ENCODE assay signal across 35 cellular contexts in the genomic region with DNA sequence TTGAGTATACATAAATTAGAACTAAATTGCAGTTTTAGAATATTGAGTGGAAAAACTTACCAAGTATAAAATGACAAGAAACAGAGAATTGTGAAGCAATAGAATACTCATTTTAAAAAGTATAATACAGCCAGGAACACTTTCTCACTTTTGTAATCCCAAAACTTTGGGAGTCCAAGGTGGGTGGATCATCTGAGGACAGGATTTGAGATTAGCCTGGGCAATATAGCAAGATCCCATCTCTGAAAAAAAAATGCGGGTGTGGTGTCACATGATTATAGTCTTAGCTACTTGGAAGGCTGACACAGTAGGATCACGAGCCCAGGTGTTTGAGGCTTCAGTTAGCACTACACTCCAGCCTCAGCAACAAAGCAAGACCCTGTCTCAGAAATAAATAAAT.
"Had no signal": no experiment of that assay in that cellular context is flagged by ENCODE, and none has a peak within 500 bp of the region (broad histone marks: within the 10 kb centered on the region; RNA-seq: fewer than 3 reads in every experiment).

No MANE protein-coding gene starts in this region.

- DNase-seq: Karpas-422, Kasumi-1, MG63, MM.1S, MV-4-11, NCI-H1048, NCI-H1092, NCI-H1092 treated with DMSO at 0.1 percent for 48 hours, NCI-H1105, NCI-H1105 treated with DMSO at 0.1 percent for 48 hours, NCI-H1417, NCI-H1417 treated with DMSO at 0.1 percent for 48 hours, NCI-H1436, NCI-H1436 treated with DMSO at 0.1 percent for 48 hours, NCI-H146, NCI-H1694, NCI-H1694 treated with DMSO at 0.1 percent for 48 hours, NCI-H187, NCI-H187 treated with DMSO at 0.1 percent for 48 hours, NCI-H1930, NCI-H2029, NCI-H2029 treated with DMSO at 0.1 percent for 48 hours, NCI-H2081, NCI-H2081 treated with DMSO at 0.1 percent for 48 hours, NCI-H2107, NCI-H2171, NCI-H2171 treated with DMSO at 0.1 percent for 48 hours, NCI-H2227 treated with DMSO at 0.1 percent for 48 hours, NCI-H226, NCI-H345, NCI-H446, NCI-H446 treated with DMSO at 0.1 percent for 48 hours, NCI-H510A, NCI-H510A treated with DMSO at 0.1 percent for 48 hours, NCI-H524 had no signal

- H3K36me3 ChIP-seq: MG63 had no signal

- H3K27me3 ChIP-seq: MG63 had no signal

- H3K9me3 ChIP-seq: MG63 had no signal

- H3K4me3 ChIP-seq: MG63 had no signal
